8 cellular contexts compared by ENCODE assay signal in the genomic region with DNA sequence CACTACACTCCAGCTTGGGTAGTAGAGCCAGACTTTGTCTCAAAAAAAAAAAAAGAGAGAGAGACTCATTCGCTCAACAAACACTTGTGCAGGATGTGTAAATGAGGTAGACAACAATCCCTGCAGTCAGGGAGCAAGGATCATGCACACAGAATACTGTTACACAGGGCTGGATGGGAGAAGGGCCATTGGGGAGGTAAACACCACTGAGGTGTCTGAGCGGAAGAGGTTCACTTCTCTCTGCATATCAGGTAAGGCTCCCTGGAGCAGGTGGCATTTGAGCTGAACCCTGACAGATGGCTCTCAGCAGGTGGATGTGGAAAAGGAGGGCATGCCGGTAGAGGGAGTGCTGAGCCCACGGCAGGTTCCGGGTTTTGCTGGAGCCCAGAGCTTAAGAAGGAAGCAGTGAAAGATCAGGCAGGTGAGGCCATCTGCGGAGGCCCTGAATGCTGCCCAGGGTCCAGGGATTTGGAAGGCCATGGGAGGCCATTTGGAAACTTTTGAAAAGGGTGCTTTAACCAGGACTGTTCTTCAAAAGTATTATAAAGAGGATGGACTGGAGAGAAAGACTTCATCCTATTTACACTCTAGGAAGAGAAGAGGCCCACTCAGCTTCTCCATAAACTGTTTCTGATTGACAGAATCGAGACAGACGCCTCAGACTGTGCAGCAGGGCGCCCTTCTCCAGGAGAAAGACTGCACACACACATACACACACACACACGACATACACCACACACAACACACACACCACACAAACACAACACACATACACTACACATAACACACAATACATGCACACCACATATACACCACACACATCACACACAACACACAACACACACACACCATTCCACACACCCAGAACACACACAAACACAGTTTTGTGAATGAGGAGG.
DNase-seq lines count a peak whose midpoint lies in the region; ATAC-seq and TF ChIP-seq lines count a peak whose summit lies in the region.

No MANE protein-coding gene starts in this region.

- no peak for DNase-seq in AG10803 (ENCODE audit: low read depth)
- DNase-seq in NCI-H1694 treated with DMSO at 0.1 percent for 48 hours (lab: John Stamatoyannopoulos, UW) = peak; percentile 71
- DNase-seq in T-helper 17 cell = no peak
- no peak for DNase-seq in epithelial cell of proximal tubule (ENCODE audit: low read depth)
- DNase-seq in retina = peak; percentile 48
- DNase-seq in mesothelial cell of epicardium (ENCODE audit: low spot score in 2 of 2, unreplicated experiment in 2 of 2) = no peak

- H3K4me1 Mint-ChIP-seq in T-helper 17 cell (peaks cover 8% of the 10 kb centered on the region), mesothelial cell of epicardium (peaks cover 14% of the 10 kb centered on the region)

- H3K9me3 ChIP-seq in T-helper 17 cell (ENCODE audit: control insufficient read depth, low read length, poor library complexity, severe bottlenecking) = no peaks in the 10 kb centered on the region

- H3K36me3 Mint-ChIP-seq in T-helper 17 cell (ENCODE audit: low read depth) (no peaks in the 10 kb centered on the region), mesothelial cell of epicardium (no peaks in the 10 kb centered on the region)

- peak; percentile 50 for ATAC-seq in GM19035 (IDR thresholded peaks at IDR 0.05; ENCODE audit: unreplicated experiment)
- peak; percentile 54 for ATAC-seq in T-helper 17 cell
- ATAC-seq in GM18861 (IDR thresholded peaks at IDR 0.05; ENCODE audit: unreplicated experiment) = no peak

- H3K27ac Mint-ChIP-seq in T-helper 17 cell (no peak overlapping the region), mesothelial cell of epicardium (no peak overlapping the region)

- TF ChIP-seq CTCF in AG10803 (conservative IDR thresholded peaks at IDR 0.05; ENCODE audit: low read length) (peak; percentile 33), epithelial cell of proximal tubule (conservative IDR thresholded peaks at IDR 0.05; ENCODE audit: low read depth, low read length) (peak; percentile 77), mesothelial cell of epicardium (IDR thresholded peaks at IDR 0.05; ENCODE audit: unreplicated experiment) (no peak)

- H3K27me3 Mint-ChIP-seq in T-helper 17 cell = peaks cover 27% of the 10 kb centered on the region
- peaks cover 24% of the 10 kb centered on the region for H3K27me3 Mint-ChIP-seq in mesothelial cell of epicardium (ENCODE audit: low read depth)

- H3K4me3 Mint-ChIP-seq in T-helper 17 cell = no peak overlapping the region
- H3K4me3 Mint-ChIP-seq in mesothelial cell of epicardium = no peak overlapping the region

- H3K4me3 ChIP-seq in AG10803 (ENCODE audit: low read length) (no peak overlapping the region), epithelial cell of proximal tubule (ENCODE audit: low read depth, low read length) (no peak overlapping the region)

- H3K9me3 Mint-ChIP-seq in mesothelial cell of epicardium = no peaks in the 10 kb centered on the region

Comparison
In these comparisons a context has a peak if more than half of its experiments do, and no peak if none do; other contexts are left out.
1. DNase-seq: peak in NCI-H1694 treated with DMSO at 0.1 percent for 48 hours (single experiment) and retina (single experiment); none in AG10803 (single experiment), T-helper 17 cell (0 of 3), epithelial cell of proximal tubule (single experiment) and mesothelial cell of epicardium (0 of 2).